In the genomic region with DNA sequence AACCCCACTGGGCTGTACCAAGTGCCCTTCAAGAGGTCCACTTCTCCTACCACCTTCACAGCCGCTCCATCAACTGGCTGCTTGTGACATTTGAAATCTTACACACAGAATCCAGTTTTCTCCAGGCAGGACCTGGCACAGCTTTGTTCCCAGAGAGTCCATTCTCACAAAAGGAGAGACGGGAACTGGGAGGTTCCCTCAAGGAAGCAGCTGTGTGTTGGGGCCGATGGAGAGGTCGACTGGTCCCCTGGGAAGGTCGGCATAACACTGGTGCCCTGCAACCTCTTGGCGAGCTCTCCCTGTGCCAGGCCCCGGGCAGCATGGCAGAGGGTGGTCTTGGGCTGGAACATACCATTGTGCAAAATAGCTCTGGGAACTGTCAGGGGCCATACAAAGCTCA, we compare ENCODE assay signal across 12 cellular contexts. TPM values are rescaled to one million over a fixed set of nuclear protein-coding genes. Genes with fewer than 3 reads are reported as not detected.
DNase-seq lines count a peak whose midpoint lies in the region; ATAC-seq and TF ChIP-seq lines count a peak whose summit lies in the region.
"Had no signal": no experiment of that assay in that cellular context is flagged by ENCODE, and none has a peak within 500 bp of the region (broad histone marks: within the 10 kb centered on the region; RNA-seq: fewer than 3 reads in every experiment).

No MANE protein-coding gene starts in this region.

- no peak for DNase-seq in Right ventricle myocardium inferior (ENCODE audit: missing footprints)
- DNase-seq in cardiac septum (ENCODE audit: low spot score) = no peak
- no peak for DNase-seq in coronary artery (ENCODE audit: low spot score)
- DNase-seq in natural killer cell = no peak
- DNase-seq in aorta = no peak
- DNase-seq in posterior cingulate gyrus = no peak
- no peak for DNase-seq in NCI-H2107 (lab: John Stamatoyannopoulos, UW)
- DNase-seq: activated naive CD4-positive, alpha-beta T cell treated with anti-CD3 and anti-CD28 coated beads, Interleukin-2, amount 10 ng/mL, durations not matched to agents 7 days and 5 days; NCI-H187; SW 1271 had no signal

- H3K36me3 Mint-ChIP-seq in natural killer cell = no peaks in the 10 kb centered on the region
- H3K36me3 Mint-ChIP-seq: activated naive CD4-positive, alpha-beta T cell treated with anti-CD3 and anti-CD28 coated beads, Interleukin-2, amount 10 ng/mL, durations not matched to agents 7 days and 5 days had no signal

- H3K27me3 ChIP-seq in aorta (ENCODE audit: control insufficient read depth in 1 of 2, insufficient read depth in 2 of 2, low read length in 1 of 2) = no peaks in the 10 kb centered on the region

- TF ChIP-seq CTCF in coronary artery (IDR thresholded peaks at IDR 0.05) (no peak), natural killer cell (IDR thresholded peaks at IDR 0.05) (no peak)

- peaks cover 80 to 84% of the 10 kb centered on the region in 2 donors for H3K4me1 Mint-ChIP-seq in natural killer cell

- ATAC-seq in Right ventricle myocardium inferior (peak; percentile 8), natural killer cell (no peak), aorta (ENCODE audit: low FRiP score) (peak; percentile 16), GM18498 (IDR thresholded peaks at IDR 0.05; ENCODE audit: unreplicated experiment) (no peak)

- no peaks in the 10 kb centered on the region for H3K9me3 ChIP-seq in aorta (ENCODE audit: control insufficient read depth, low read length)

- H3K36me3 ChIP-seq in aorta (ENCODE audit: control insufficient read depth in 1 of 2, insufficient read depth in 2 of 2, low read length in 1 of 2) = no peaks in the 10 kb centered on the region

- peaks cover under 1 to 2% of the 10 kb centered on the region in 2 donors for H3K4me1 ChIP-seq in aorta (ENCODE audit: control insufficient read depth in 1 of 2, insufficient read depth in 2 of 2, low read length in 2 of 2)

- no peak overlapping the region for H3K4me3 Mint-ChIP-seq in natural killer cell
- H3K4me3 Mint-ChIP-seq: activated naive CD4-positive, alpha-beta T cell treated with anti-CD3 and anti-CD28 coated beads, Interleukin-2, amount 10 ng/mL, durations not matched to agents 7 days and 5 days had no signal

- H3K9me3 Mint-ChIP-seq in natural killer cell = no peaks in the 10 kb centered on the region
- H3K9me3 Mint-ChIP-seq: activated naive CD4-positive, alpha-beta T cell treated with anti-CD3 and anti-CD28 coated beads, Interleukin-2, amount 10 ng/mL, durations not matched to agents 7 days and 5 days had no signal

- 6 to 8% methylated on average over 7 of the region's 7 CpGs for WGBS in aorta, 2 donors

- no peaks in the 10 kb centered on the region for H3K27me3 Mint-ChIP-seq in natural killer cell (ENCODE audit: low read depth in 2 of 2)
- H3K27me3 Mint-ChIP-seq: activated naive CD4-positive, alpha-beta T cell treated with anti-CD3 and anti-CD28 coated beads, Interleukin-2, amount 10 ng/mL, durations not matched to agents 7 days and 5 days had no signal

- H3K27ac ChIP-seq in coronary artery (peak overlapping the region; percentile 73 to 83), aorta (ENCODE audit: low read depth in 1 of 2, low read length in 2 of 2) (peak overlapping the region in 1 of 2 donors; percentile 76)

- H3K27ac Mint-ChIP-seq in natural killer cell = peak overlapping the region; percentile 56 to 93
- H3K27ac Mint-ChIP-seq: activated naive CD4-positive, alpha-beta T cell treated with anti-CD3 and anti-CD28 coated beads, Interleukin-2, amount 10 ng/mL, durations not matched to agents 7 days and 5 days had no signal

- intact Hi-C loops in Right ventricle myocardium inferior (cut with DNase I) = loop anchor here (5.0 kb wide), 1 partner anchor 33 kb away; no protein-coding TSS in a partner anchor
- intact Hi-C loops in cardiac septum (cut with DNase I) = no loop called here
- intact Hi-C loops in natural killer cell (cut with micrococcal nuclease) = no loop called here
- intact Hi-C loops in aorta (cut with DNase I) = loop anchor here in 1 of 2 donors (5.0 kb wide), 1 partner anchor 33 kb away; no protein-coding TSS in a partner anchor
- intact Hi-C loops in posterior cingulate gyrus (cut with DNase I) = no loop called here

- H3K4me3 ChIP-seq in coronary artery (no peak overlapping the region), aorta (ENCODE audit: low read length in 2 of 2) (no peak overlapping the region)
- H3K4me3 ChIP-seq: skin epidermis had no signal

RNA-seq across cellular contexts. Expression of a gene that starts 21.5 kb away (rescaled TPM):
- 8.4 TPM for total RNA-seq in Right ventricle myocardium inferior
- total RNA-seq in cardiac septum = 9.9 TPM
- total RNA-seq in natural killer cell = 10 to 100 TPM; 61.1 to 64.3 (median 63.8) TPM
- total RNA-seq in aorta = 10 to 100 TPM; 30.0 to 37.9 TPM
- polyA plus RNA-seq in aorta = 10 to 100 TPM in 1 of 2 donors, 1 to 10 TPM in 1; 7.3 to 13.1 TPM

RNA-seq across cellular contexts. Expression of a gene that starts 43.0 kb away (rescaled TPM):
- total RNA-seq in Right ventricle myocardium inferior = 181 TPM
- 161 TPM for total RNA-seq in cardiac septum
- 100 to 1,000 TPM; 149 to 179 (median 162) TPM for total RNA-seq in natural killer cell
- total RNA-seq in aorta = 100 to 1,000 TPM; 225 to 239 TPM
- polyA plus RNA-seq in aorta = 100 to 1,000 TPM; 255 to 362 TPM

RNA-seq across cellular contexts. Expression of a gene that starts 57.3 kb away (rescaled TPM):
- total RNA-seq in Right ventricle myocardium inferior = 50.3 TPM
- total RNA-seq in cardiac septum = 59.6 TPM
- 10 to 100 TPM; 83.2 to 88.8 (median 86.9) TPM for total RNA-seq in natural killer cell
- 10 to 100 TPM; 85.4 to 92.4 TPM for total RNA-seq in aorta
- polyA plus RNA-seq in aorta = 100 to 1,000 TPM in 1 of 2 donors, 10 to 100 TPM in 1; 85.6 to 128 TPM

Comparison
In these comparisons a context has a peak if more than half of its experiments do, and no peak if none do; other contexts are left out.
1. ATAC-seq: peak in Right ventricle myocardium inferior (single experiment) and aorta (single experiment); none in natural killer cell (0 of 3) and GM18498 (single experiment).